ENCODE assay signal across 3 cellular contexts in genomic region chr1:31926252-31926651, GRCh38.
TF ChIP-seq lines count a peak whose summit lies in the region.

No MANE protein-coding gene starts in this region.

TF ChIP-seq in SK-N-SH, 30 proteins besides CTCF, POLR2A, EP300 and RAD21 (continues in another document):
- TF ChIP-seq TEAD4 (IDR thresholded peaks at IDR 0.05; ENCODE audit: borderline replicate concordance, insufficient read depth) (no peak), TAF1 (IDR thresholded peaks at IDR 0.05; ENCODE audit: borderline replicate concordance, low read depth, low read length) (no peak), YY1 (IDR thresholded peaks at IDR 0.05; ENCODE audit: low read depth) (no peak), RCOR1 (IDR thresholded peaks at IDR 0.05; ENCODE audit: low read length) (no peak), MAX (IDR thresholded peaks at IDR 0.05; ENCODE audit: low read depth) (no peak), FOXJ3 (CRISPR knock-in tag; IDR thresholded peaks at IDR 0.05) (no peak), PBX3 (IDR thresholded peaks at IDR 0.05) (no peak), NRF1 (IDR thresholded peaks at IDR 0.05; ENCODE audit: low read depth, low read length) (no peak), TCF12 (IDR thresholded peaks at IDR 0.05) (no peak), SIN3A (IDR thresholded peaks at IDR 0.05; ENCODE audit: borderline replicate concordance, low read depth, low read length) (no peak), GABPA (IDR thresholded peaks at IDR 0.05; ENCODE audit: low read depth) (no peak), FOSL2 (IDR thresholded peaks at IDR 0.05; ENCODE audit: borderline replicate concordance, low read depth) (no peak), CHD2 (IDR thresholded peaks at IDR 0.05; ENCODE audit: low read length, partially characterized antibody) (no peak), ELF1 (IDR thresholded peaks at IDR 0.05) (no peak), GATA2 (CRISPR knock-in tag; IDR thresholded peaks at IDR 0.05) (no peak), SMC3 (IDR thresholded peaks at IDR 0.05; ENCODE audit: low read depth, low read length) (no peak)
- TF ChIP-seq, protein P1, sequence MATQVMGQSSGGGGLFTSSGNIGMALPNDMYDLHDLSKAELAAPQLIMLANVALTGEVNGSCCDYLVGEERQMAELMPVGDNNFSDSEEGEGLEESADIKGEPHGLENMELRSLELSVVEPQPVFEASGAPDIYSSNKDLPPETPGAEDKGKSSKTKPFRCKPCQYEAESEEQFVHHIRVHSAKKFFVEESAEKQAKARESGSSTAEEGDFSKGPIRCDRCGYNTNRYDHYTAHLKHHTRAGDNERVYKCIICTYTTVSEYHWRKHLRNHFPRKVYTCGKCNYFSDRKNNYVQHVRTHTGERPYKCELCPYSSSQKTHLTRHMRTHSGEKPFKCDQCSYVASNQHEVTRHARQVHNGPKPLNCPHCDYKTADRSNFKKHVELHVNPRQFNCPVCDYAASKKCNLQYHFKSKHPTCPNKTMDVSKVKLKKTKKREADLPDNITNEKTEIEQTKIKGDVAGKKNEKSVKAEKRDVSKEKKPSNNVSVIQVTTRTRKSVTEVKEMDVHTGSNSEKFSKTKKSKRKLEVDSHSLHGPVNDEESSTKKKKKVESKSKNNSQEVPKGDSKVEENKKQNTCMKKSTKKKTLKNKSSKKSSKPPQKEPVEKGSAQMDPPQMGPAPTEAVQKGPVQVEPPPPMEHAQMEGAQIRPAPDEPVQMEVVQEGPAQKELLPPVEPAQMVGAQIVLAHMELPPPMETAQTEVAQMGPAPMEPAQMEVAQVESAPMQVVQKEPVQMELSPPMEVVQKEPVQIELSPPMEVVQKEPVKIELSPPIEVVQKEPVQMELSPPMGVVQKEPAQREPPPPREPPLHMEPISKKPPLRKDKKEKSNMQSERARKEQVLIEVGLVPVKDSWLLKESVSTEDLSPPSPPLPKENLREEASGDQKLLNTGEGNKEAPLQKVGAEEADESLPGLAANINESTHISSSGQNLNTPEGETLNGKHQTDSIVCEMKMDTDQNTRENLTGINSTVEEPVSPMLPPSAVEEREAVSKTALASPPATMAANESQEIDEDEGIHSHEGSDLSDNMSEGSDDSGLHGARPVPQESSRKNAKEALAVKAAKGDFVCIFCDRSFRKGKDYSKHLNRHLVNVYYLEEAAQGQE (IDR thresholded peaks at IDR 0.05; ENCODE audit: low read depth, low read length): no peak
- TF ChIP-seq, protein P2, sequence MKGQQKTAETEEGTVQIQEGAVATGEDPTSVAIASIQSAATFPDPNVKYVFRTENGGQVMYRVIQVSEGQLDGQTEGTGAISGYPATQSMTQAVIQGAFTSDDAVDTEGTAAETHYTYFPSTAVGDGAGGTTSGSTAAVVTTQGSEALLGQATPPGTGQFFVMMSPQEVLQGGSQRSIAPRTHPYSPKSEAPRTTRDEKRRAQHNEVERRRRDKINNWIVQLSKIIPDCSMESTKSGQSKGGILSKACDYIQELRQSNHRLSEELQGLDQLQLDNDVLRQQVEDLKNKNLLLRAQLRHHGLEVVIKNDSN (IDR thresholded peaks at IDR 0.05; ENCODE audit: borderline replicate concordance, low read depth): no peak

TF ChIP-seq in SK-N-SH treated with all-trans-retinoic acid at 6 μM for 48 hours, 23 proteins besides CTCF, POLR2A, EP300 and RAD21:
- no peak for TF ChIP-seq ESRRG (CRISPR knock-in tag; IDR thresholded peaks at IDR 0.05)
- TF ChIP-seq ZNF8 (CRISPR knock-in tag; IDR thresholded peaks at IDR 0.05): no peak
- no peak for TF ChIP-seq ISL1 (CRISPR knock-in tag; IDR thresholded peaks at IDR 0.05)
- TF ChIP-seq ZFP3 (CRISPR knock-in tag; IDR thresholded peaks at IDR 0.05): no peak
- no peak for TF ChIP-seq CREB5 (CRISPR knock-in tag; IDR thresholded peaks at IDR 0.05; ENCODE audit: low read depth)
- TF ChIP-seq GLIS3 (CRISPR knock-in tag; IDR thresholded peaks at IDR 0.05): no peak
- no peak for TF ChIP-seq ZC3H10 (CRISPR knock-in tag; IDR thresholded peaks at IDR 0.05)
- no peak for TF ChIP-seq PPARA (CRISPR knock-in tag; IDR thresholded peaks at IDR 0.05; ENCODE audit: borderline replicate concordance)
- no peak for TF ChIP-seq OSR1 (CRISPR knock-in tag; IDR thresholded peaks at IDR 0.05)
- TF ChIP-seq TOX (CRISPR knock-in tag; IDR thresholded peaks at IDR 0.05; ENCODE audit: borderline replicate concordance): no peak
- TF ChIP-seq ZNF70 (CRISPR knock-in tag; IDR thresholded peaks at IDR 0.05): no peak
- no peak for TF ChIP-seq SNAI2 (CRISPR knock-in tag; IDR thresholded peaks at IDR 0.05)
- no peak for TF ChIP-seq RARB (CRISPR knock-in tag; IDR thresholded peaks at IDR 0.05)

TF ChIP-seq in GM12878, 131 proteins besides CTCF, POLR2A, EP300 and RAD21 (continues in another document):
- TF ChIP-seq WRNIP1 (IDR thresholded peaks at IDR 0.05; ENCODE audit: borderline replicate concordance, low read depth, low read length) (no peak), GATAD2B (conservative IDR thresholded peaks at IDR 0.05; ENCODE audit: low read depth) (no peak), ZNF274 (IDR thresholded peaks at IDR 0.05; ENCODE audit: insufficient read depth, insufficient read length) (no peak), NFIC (IDR thresholded peaks at IDR 0.05; ENCODE audit: low read depth, low read length) (peak; percentile 79), ZNF24 (IDR thresholded peaks at IDR 0.05) (no peak), RBBP5 (conservative IDR thresholded peaks at IDR 0.05) (no peak), RELA (IDR thresholded peaks at IDR 0.05; ENCODE audit: borderline replicate concordance, partially characterized antibody) (no peak), CREM (IDR thresholded peaks at IDR 0.05; ENCODE audit: low read depth) (peak; percentile 41; the same call in 1 of the 2 replicates), FOXK2 (IDR thresholded peaks at IDR 0.05) (no peak), ESRRA (IDR thresholded peaks at IDR 0.05; ENCODE audit: low read length) (no peak), JUNB (IDR thresholded peaks at IDR 0.05) (peak; percentile 94), POU2F2 (IDR thresholded peaks at IDR 0.05; ENCODE audit: borderline replicate concordance, low read depth, low read length) (0 out of 3 replicates have a peak, but pooled peaks have one; percentile 51), CREB1 (IDR thresholded peaks at IDR 0.05; ENCODE audit: low read depth) (no peak), BCLAF1 (IDR thresholded peaks at IDR 0.05) (no peak), SREBF1 (IDR thresholded peaks at IDR 0.05; ENCODE audit: low read length) (no peak), TCF12 (IDR thresholded peaks at IDR 0.05; ENCODE audit: low read depth, low read length) (no peak), CUX1 (IDR thresholded peaks at IDR 0.05; ENCODE audit: insufficient replicate concordance, low read depth, low read length) (no peak), KLF5 (IDR thresholded peaks at IDR 0.05; ENCODE audit: partially characterized antibody) (no peak), GABPA (IDR thresholded peaks at IDR 0.05; ENCODE audit: low read depth) (no peak), ZBTB40 (IDR thresholded peaks at IDR 0.05; ENCODE audit: borderline replicate concordance) (no peak), TARDBP (IDR thresholded peaks at IDR 0.05; ENCODE audit: borderline replicate concordance) (no peak), ZNF207 (IDR thresholded peaks at IDR 0.05; ENCODE audit: borderline replicate concordance) (no peak), MEF2A (IDR thresholded peaks at IDR 0.05; ENCODE audit: insufficient read depth, low read depth, low read length) (no peak), BHLHE40 (IDR thresholded peaks at IDR 0.05; ENCODE audit: borderline replicate concordance in 1 of 2, low read depth in 2 of 2, low read length in 1 of 2) (no peak)
- TF ChIP-seq, protein P3, sequence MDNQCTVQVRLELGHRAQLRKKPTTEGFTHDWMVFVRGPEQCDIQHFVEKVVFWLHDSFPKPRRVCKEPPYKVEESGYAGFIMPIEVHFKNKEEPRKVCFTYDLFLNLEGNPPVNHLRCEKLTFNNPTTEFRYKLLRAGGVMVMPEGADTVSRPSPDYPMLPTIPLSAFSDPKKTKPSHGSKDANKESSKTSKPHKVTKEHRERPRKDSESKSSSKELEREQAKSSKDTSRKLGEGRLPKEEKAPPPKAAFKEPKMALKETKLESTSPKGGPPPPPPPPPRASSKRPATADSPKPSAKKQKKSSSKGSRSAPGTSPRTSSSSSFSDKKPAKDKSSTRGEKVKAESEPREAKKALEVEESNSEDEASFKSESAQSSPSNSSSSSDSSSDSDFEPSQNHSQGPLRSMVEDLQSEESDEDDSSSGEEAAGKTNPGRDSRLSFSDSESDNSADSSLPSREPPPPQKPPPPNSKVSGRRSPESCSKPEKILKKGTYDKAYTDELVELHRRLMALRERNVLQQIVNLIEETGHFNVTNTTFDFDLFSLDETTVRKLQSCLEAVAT (IDR thresholded peaks at IDR 0.05): no peak
- TF ChIP-seq, protein P4, sequence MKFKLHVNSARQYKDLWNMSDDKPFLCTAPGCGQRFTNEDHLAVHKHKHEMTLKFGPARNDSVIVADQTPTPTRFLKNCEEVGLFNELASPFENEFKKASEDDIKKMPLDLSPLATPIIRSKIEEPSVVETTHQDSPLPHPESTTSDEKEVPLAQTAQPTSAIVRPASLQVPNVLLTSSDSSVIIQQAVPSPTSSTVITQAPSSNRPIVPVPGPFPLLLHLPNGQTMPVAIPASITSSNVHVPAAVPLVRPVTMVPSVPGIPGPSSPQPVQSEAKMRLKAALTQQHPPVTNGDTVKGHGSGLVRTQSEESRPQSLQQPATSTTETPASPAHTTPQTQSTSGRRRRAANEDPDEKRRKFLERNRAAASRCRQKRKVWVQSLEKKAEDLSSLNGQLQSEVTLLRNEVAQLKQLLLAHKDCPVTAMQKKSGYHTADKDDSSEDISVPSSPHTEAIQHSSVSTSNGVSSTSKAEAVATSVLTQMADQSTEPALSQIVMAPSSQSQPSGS (IDR thresholded peaks at IDR 0.05; ENCODE audit: low read length): 0 out of 2 replicates have a peak, but pooled peaks have one; percentile 32
